8 cellular contexts compared by ENCODE assay signal in the genomic region with DNA sequence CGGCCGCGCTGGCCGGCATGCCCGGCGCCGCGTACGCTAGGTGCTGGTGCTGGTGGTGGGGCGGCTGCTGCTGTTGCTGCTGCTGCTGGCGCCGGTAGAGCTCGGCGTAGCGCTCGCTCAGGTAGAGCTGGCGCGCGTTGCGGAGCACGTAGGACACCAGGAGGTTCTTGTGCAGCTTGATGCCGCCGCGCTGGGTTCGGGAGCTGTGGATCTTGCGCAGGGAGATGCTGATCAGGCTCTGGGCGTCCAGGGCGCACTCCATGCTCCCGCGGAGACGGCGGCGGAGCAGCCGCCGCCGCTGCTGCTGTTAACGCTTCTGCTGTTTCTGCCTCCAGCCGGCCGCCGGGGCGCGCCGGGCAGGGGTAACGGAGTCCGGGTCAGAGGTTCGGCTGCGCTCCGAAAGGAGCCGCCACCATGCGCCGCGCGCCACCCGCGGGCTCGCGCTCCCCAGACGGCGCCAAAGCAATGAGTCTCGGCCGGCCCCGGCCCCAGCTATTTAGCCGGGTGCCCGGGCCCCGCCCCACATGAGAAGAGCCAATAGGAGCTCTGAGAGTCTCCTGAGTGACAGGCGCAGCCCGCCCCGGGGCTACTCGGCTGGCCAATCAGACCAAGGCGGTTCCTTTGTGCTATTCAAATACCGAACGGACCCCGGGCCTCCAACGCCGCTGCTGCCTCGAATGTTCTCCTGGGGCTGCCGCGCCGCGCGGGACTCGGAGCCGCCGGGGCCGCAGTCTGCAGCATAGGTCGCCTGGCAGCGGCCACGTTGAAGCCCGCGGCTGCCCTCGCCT. TPM values are rescaled to one million over a fixed set of nuclear protein-coding genes. Genes with fewer than 3 reads are reported as not detected.
A peak's percentile ranks its signal among the peaks of the same experiment; 100 is the strongest.
DNase-seq lines count a peak whose midpoint lies in the region; ATAC-seq, FAIRE-seq and TF ChIP-seq lines count a peak whose summit lies in the region.

A gene (minus strand): TSS at position 471 of the 788 bp plus-strand sequence. CDS start 209 bp downstream, at position 262.

- POLR2A ChIA-PET in AG04449 (lab: Yijun Ruan, JAX) (interaction anchor here (0.6 to 9.1 kb wide), 64 partner anchors 10 to 849 kb away, joined by 3 to 233 read pairs (median 5); a partner anchor contains a TSS), WTC11 (lab: Charles Lee) (interaction anchor here (0.6 to 3.4 kb wide), 27 partner anchors 11 to 431 kb away, joined by 3 to 19 read pairs (median 5); no protein-coding TSS in a partner anchor)

- no peak for DNase-seq in AG04449 (ENCODE audit: low read depth, low spot score)
- DNase-seq in NCI-H2196 (lab: John Stamatoyannopoulos, UW; ENCODE audit: unreplicated experiment), result peak; percentile 95
- DNase-seq in WTC11 (ENCODE audit: low spot score), result peak; percentile 96
- peak; percentile 77 for DNase-seq in bronchial epithelial cell (ENCODE audit: low read depth)
- DNase-seq in inferior parietal cortex (ENCODE audit: extremely low spot score), result peak; percentile 97
- DNase-seq in smooth muscle cell of the brain vasculature (ENCODE audit: low read depth, low spot score), result peak; percentile 89

- H3K36me3 Mint-ChIP-seq in WTC11, result no peaks in the 10 kb centered on the region

- peaks cover 19% of the 10 kb centered on the region for H3K4me1 Mint-ChIP-seq in WTC11

- H3K36me3 ChIP-seq in bronchial epithelial cell (ENCODE audit: control insufficient read depth, insufficient read depth, low read length), result no peaks in the 10 kb centered on the region

- H3K4me3 ChIP-seq in AG04449 (ENCODE audit: low read depth, low read length) (peak within 1 kb of the TSS; percentile 94), bronchial epithelial cell (ENCODE audit: low read depth, low read length) (peak within 1 kb of the TSS; percentile 88)

- TF ChIP-seq CTCF in AG04449 (IDR thresholded peaks at IDR 0.05; ENCODE audit: insufficient read depth, low read length, missing control alignments), result no peak
- TF ChIP-seq CTCF in WTC11 (IDR thresholded peaks at IDR 0.05), result no peak
- no peak for TF ChIP-seq CTCF in bronchial epithelial cell (IDR thresholded peaks at IDR 0.05; ENCODE audit: insufficient read depth, low read length, severe bottlenecking)

- no peaks in the 10 kb centered on the region for H3K27me3 ChIP-seq in bronchial epithelial cell (ENCODE audit: control insufficient read depth, insufficient read depth, low read length)

- CTCF ChIA-PET in AG04449 (lab: Yijun Ruan, JAX) (interaction anchor here (0.9 to 15.2 kb wide), 4 partner anchors 9 to 304 kb away, joined by 3 to 345 read pairs (median 5); no protein-coding TSS in a partner anchor), WTC11 (lab: Charles Lee) (interaction anchor here (0.9 to 10.3 kb wide), 22 partner anchors 9 to 560 kb away, joined by 3 to 74 read pairs (median 3); a partner anchor contains a TSS)

- ATAC-seq in GM18907 (IDR thresholded peaks at IDR 0.05; ENCODE audit: unreplicated experiment) (peak; percentile 78), HG03135 (IDR thresholded peaks at IDR 0.05; ENCODE audit: unreplicated experiment) (peak; percentile 74), WTC11 (peak; percentile 69)

- FAIRE-seq in bronchial epithelial cell (lab: Jason Lieb, UNC), result no peak

- peaks cover 82% of the 10 kb centered on the region for H3K27me3 Mint-ChIP-seq in WTC11 (ENCODE audit: low read depth)

- peak within 1 kb of the TSS; percentile 84 for H3K4me3 Mint-ChIP-seq in WTC11

- H3K9me3 Mint-ChIP-seq in WTC11, result no peaks in the 10 kb centered on the region

- peak within 1 kb of the TSS; percentile 73; the same call in 1 of the 2 replicates for H3K27ac Mint-ChIP-seq in WTC11

TF ChIP-seq in WTC11, 78 proteins besides CTCF, POLR2A, EP300 and RAD21:
- TF ChIP-seq CREM (CRISPR knock-in tag; IDR thresholded peaks at IDR 0.05) (no peak), SOX15 (CRISPR knock-in tag; IDR thresholded peaks at IDR 0.05) (no peak), SP1 (CRISPR knock-in tag; conservative IDR thresholded peaks at IDR 0.05) (peak; percentile 64), GABPB1 (CRISPR knock-in tag; IDR thresholded peaks at IDR 0.05) (peak; percentile 75), MYBL2 (CRISPR knock-in tag; IDR thresholded peaks at IDR 0.05) (no peak), FOXK1 (CRISPR knock-in tag; IDR thresholded peaks at IDR 0.05) (0 out of 2 replicates have a peak, but pooled peaks have one; percentile 52), NFYB (CRISPR knock-in tag; conservative IDR thresholded peaks at IDR 0.05; ENCODE audit: low read depth) (peak; percentile 96)
- TF ChIP-seq, protein P1, sequence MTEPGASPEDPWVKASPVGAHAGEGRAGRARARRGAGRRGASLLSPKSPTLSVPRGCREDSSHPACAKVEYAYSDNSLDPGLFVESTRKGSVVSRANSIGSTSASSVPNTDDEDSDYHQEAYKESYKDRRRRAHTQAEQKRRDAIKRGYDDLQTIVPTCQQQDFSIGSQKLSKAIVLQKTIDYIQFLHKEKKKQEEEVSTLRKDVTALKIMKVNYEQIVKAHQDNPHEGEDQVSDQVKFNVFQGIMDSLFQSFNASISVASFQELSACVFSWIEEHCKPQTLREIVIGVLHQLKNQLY (CRISPR knock-in tag; IDR thresholded peaks at IDR 0.05), result no peak
- TF ChIP-seq, protein P2, sequence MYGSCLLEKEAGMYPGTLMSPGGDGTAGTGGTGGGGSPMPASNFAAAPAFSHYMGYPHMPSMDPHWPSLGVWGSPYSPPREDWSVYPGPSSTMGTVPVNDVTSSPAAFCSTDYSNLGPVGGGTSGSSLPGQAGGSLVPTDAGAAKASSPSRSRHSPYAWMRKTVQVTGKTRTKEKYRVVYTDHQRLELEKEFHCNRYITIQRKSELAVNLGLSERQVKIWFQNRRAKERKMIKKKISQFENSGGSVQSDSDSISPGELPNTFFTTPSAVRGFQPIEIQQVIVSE (CRISPR knock-in tag; IDR thresholded peaks at IDR 0.05; ENCODE audit: borderline replicate concordance), result no peak; the same call in 1 of the 2 replicates
- TF ChIP-seq, protein P3, sequence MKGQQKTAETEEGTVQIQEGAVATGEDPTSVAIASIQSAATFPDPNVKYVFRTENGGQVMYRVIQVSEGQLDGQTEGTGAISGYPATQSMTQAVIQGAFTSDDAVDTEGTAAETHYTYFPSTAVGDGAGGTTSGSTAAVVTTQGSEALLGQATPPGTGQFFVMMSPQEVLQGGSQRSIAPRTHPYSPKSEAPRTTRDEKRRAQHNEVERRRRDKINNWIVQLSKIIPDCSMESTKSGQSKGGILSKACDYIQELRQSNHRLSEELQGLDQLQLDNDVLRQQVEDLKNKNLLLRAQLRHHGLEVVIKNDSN (CRISPR knock-in tag; IDR thresholded peaks at IDR 0.05), result 0 out of 2 replicates have a peak, but pooled peaks have one; percentile 8
- TF ChIP-seq, protein P4, sequence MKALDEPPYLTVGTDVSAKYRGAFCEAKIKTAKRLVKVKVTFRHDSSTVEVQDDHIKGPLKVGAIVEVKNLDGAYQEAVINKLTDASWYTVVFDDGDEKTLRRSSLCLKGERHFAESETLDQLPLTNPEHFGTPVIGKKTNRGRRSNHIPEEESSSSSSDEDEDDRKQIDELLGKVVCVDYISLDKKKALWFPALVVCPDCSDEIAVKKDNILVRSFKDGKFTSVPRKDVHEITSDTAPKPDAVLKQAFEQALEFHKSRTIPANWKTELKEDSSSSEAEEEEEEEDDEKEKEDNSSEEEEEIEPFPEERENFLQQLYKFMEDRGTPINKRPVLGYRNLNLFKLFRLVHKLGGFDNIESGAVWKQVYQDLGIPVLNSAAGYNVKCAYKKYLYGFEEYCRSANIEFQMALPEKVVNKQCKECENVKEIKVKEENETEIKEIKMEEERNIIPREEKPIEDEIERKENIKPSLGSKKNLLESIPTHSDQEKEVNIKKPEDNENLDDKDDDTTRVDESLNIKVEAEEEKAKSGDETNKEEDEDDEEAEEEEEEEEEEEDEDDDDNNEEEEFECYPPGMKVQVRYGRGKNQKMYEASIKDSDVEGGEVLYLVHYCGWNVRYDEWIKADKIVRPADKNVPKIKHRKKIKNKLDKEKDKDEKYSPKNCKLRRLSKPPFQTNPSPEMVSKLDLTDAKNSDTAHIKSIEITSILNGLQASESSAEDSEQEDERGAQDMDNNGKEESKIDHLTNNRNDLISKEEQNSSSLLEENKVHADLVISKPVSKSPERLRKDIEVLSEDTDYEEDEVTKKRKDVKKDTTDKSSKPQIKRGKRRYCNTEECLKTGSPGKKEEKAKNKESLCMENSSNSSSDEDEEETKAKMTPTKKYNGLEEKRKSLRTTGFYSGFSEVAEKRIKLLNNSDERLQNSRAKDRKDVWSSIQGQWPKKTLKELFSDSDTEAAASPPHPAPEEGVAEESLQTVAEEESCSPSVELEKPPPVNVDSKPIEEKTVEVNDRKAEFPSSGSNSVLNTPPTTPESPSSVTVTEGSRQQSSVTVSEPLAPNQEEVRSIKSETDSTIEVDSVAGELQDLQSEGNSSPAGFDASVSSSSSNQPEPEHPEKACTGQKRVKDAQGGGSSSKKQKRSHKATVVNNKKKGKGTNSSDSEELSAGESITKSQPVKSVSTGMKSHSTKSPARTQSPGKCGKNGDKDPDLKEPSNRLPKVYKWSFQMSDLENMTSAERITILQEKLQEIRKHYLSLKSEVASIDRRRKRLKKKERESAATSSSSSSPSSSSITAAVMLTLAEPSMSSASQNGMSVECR (CRISPR knock-in tag; IDR thresholded peaks at IDR 0.05; ENCODE audit: borderline replicate concordance), result no peak

RNA-seq across cellular contexts. Expression of the gene that starts here (rescaled TPM):
- 4.6 to 5.9 TPM (median 5.1 TPM) in 3 replicates for total RNA-seq in WTC11 (2021)
- total RNA-seq in bronchial epithelial cell, result 15.7 and 19.5 TPM in 2 replicates
